In the genomic region with DNA sequence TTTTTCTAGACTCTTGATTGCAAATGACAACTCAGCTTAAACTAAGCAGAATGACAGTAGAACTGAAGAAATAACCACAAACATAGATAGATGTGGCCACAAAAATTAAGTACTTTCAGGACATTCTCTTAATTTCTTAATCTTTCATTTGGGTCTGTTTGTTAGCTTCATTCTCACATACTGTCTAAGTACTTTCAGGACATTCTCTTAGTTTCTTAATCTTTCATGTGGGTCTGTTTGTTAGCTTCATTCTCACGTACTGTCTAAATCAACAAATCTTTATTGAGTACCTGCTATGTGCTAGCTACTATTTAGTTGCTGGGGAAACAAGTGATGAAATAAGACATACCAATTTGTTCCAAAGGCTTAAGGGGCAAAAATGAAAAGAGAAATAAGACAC, we compare ENCODE assay signal across 1 cellular context.
TF ChIP-seq lines count a peak whose summit lies in the region.

No MANE protein-coding gene starts in this region.

TF ChIP-seq in GM23338, 12 proteins besides CTCF, POLR2A, EP300 and RAD21 (continued from another document):
- TF ChIP-seq CREB1 (CRISPR knock-in tag; IDR thresholded peaks at IDR 0.05; ENCODE audit: low read depth): no peak
- no peak for TF ChIP-seq EZH2phosphoT487 (IDR thresholded peaks at IDR 0.05; ENCODE audit: unreplicated experiment)
- no peak for TF ChIP-seq ZNF114 (CRISPR knock-in tag; IDR thresholded peaks at IDR 0.05)
- TF ChIP-seq, protein P1, sequence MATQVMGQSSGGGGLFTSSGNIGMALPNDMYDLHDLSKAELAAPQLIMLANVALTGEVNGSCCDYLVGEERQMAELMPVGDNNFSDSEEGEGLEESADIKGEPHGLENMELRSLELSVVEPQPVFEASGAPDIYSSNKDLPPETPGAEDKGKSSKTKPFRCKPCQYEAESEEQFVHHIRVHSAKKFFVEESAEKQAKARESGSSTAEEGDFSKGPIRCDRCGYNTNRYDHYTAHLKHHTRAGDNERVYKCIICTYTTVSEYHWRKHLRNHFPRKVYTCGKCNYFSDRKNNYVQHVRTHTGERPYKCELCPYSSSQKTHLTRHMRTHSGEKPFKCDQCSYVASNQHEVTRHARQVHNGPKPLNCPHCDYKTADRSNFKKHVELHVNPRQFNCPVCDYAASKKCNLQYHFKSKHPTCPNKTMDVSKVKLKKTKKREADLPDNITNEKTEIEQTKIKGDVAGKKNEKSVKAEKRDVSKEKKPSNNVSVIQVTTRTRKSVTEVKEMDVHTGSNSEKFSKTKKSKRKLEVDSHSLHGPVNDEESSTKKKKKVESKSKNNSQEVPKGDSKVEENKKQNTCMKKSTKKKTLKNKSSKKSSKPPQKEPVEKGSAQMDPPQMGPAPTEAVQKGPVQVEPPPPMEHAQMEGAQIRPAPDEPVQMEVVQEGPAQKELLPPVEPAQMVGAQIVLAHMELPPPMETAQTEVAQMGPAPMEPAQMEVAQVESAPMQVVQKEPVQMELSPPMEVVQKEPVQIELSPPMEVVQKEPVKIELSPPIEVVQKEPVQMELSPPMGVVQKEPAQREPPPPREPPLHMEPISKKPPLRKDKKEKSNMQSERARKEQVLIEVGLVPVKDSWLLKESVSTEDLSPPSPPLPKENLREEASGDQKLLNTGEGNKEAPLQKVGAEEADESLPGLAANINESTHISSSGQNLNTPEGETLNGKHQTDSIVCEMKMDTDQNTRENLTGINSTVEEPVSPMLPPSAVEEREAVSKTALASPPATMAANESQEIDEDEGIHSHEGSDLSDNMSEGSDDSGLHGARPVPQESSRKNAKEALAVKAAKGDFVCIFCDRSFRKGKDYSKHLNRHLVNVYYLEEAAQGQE (IDR thresholded peaks at IDR 0.05; ENCODE audit: unreplicated experiment): no peak
- TF ChIP-seq, protein P2, sequence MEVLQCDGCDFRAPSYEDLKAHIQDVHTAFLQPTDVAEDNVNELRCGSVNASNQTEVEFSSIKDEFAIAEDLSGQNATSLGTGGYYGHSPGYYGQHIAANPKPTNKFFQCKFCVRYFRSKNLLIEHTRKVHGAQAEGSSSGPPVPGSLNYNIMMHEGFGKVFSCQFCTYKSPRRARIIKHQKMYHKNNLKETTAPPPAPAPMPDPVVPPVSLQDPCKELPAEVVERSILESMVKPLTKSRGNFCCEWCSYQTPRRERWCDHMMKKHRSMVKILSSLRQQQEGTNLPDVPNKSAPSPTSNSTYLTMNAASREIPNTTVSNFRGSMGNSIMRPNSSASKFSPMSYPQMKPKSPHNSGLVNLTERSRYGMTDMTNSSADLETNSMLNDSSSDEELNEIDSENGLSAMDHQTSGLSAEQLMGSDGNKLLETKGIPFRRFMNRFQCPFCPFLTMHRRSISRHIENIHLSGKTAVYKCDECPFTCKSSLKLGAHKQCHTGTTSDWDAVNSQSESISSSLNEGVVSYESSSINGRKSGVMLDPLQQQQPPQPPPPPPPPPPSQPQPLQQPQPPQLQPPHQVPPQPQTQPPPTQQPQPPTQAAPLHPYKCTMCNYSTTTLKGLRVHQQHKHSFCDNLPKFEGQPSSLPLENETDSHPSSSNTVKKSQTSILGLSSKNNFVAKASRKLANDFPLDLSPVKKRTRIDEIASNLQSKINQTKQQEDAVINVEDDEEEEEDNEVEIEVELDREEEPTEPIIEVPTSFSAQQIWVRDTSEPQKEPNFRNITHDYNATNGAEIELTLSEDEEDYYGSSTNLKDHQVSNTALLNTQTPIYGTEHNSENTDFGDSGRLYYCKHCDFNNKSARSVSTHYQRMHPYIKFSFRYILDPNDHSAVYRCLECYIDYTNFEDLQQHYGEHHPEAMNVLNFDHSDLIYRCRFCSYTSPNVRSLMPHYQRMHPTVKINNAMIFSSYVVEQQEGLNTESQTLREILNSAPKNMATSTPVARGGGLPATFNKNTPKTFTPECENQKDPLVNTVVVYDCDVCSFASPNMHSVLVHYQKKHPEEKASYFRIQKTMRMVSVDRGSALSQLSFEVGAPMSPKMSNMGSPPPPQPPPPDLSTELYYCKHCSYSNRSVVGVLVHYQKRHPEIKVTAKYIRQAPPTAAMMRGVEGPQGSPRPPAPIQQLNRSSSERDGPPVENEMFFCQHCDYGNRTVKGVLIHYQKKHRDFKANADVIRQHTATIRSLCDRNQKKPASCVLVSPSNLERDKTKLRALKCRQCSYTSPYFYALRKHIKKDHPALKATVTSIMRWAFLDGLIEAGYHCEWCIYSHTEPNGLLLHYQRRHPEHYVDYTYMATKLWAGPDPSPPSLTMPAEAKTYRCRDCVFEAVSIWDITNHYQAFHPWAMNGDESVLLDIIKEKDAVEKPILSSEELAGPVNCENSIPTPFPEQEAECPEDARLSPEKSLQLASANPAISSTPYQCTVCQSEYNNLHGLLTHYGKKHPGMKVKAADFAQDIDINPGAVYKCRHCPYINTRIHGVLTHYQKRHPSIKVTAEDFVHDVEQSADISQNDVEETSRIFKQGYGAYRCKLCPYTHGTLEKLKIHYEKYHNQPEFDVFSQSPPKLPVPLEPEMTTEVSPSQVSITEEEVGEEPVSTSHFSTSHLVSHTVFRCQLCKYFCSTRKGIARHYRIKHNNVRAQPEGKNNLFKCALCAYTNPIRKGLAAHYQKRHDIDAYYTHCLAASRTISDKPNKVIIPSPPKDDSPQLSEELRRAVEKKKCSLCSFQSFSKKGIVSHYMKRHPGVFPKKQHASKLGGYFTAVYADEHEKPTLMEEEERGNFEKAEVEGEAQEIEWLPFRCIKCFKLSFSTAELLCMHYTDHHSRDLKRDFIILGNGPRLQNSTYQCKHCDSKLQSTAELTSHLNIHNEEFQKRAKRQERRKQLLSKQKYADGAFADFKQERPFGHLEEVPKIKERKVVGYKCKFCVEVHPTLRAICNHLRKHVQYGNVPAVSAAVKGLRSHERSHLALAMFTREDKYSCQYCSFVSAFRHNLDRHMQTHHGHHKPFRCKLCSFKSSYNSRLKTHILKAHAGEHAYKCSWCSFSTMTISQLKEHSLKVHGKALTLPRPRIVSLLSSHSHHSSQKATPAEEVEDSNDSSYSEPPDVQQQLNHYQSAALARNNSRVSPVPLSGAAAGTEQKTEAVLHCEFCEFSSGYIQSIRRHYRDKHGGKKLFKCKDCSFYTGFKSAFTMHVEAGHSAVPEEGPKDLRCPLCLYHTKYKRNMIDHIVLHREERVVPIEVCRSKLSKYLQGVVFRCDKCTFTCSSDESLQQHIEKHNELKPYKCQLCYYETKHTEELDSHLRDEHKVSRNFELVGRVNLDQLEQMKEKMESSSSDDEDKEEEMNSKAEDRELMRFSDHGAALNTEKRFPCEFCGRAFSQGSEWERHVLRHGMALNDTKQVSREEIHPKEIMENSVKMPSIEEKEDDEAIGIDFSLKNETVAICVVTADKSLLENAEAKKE (CRISPR knock-in tag; IDR thresholded peaks at IDR 0.05): no peak
- TF ChIP-seq ZNF331 (CRISPR knock-in tag; IDR thresholded peaks at IDR 0.05; ENCODE audit: low read depth): no peak
